ENCODE assay signal across 2 cellular contexts in the genomic region with DNA sequence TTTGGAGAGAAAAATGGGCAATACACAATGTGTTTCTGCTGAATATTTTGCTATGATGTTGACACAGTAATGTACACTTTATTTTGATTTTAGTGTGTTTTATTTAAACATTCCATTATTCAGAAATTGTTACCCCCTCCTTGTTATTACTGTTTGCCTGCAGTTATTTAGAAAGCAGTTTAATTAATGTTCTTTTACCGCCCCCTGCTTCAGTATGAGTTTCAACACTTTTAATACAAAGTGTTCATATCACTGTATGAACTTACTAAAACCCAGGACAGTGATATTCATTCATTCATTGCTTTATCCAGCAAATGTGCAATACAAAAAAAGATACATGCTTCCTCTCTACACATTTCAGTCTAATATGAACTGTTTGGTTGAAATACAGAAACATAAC.
TF ChIP-seq lines count a peak whose summit lies in the region.

No MANE protein-coding gene starts in this region.

TF ChIP-seq in SK-N-SH, 30 proteins besides CTCF, POLR2A, EP300 and RAD21 (continued from another document):
- no peak for TF ChIP-seq TEAD4 (IDR thresholded peaks at IDR 0.05; ENCODE audit: borderline replicate concordance, insufficient read depth)
- TF ChIP-seq CHD2 (IDR thresholded peaks at IDR 0.05; ENCODE audit: low read length, partially characterized antibody): no peak
- TF ChIP-seq, protein P1, sequence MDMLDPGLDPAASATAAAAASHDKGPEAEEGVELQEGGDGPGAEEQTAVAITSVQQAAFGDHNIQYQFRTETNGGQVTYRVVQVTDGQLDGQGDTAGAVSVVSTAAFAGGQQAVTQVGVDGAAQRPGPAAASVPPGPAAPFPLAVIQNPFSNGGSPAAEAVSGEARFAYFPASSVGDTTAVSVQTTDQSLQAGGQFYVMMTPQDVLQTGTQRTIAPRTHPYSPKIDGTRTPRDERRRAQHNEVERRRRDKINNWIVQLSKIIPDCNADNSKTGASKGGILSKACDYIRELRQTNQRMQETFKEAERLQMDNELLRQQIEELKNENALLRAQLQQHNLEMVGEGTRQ (IDR thresholded peaks at IDR 0.05; ENCODE audit: borderline replicate concordance, low read depth, low read length): no peak
- no peak for TF ChIP-seq POLR2AphosphoS5 (IDR thresholded peaks at IDR 0.05; ENCODE audit: low read depth, low read length)

TF ChIP-seq in SK-N-SH treated with all-trans-retinoic acid at 6 μM for 48 hours, 23 proteins besides CTCF, POLR2A, EP300 and RAD21 (continued from another document):
- TF ChIP-seq TSHZ2 (CRISPR knock-in tag; IDR thresholded peaks at IDR 0.05) (no peak), ZC3H10 (CRISPR knock-in tag; IDR thresholded peaks at IDR 0.05) (no peak), ZFP3 (CRISPR knock-in tag; IDR thresholded peaks at IDR 0.05) (no peak)
